ENCODE assay signal across 14 cellular contexts in genomic region chr21:34528131-34528561, GRCh38. TPM values are rescaled to one million over a fixed set of nuclear protein-coding genes. Genes with fewer than 3 reads are reported as not detected.
DNase-seq lines count a peak whose midpoint lies in the region; ATAC-seq and TF ChIP-seq lines count a peak whose summit lies in the region.
"Had no signal": no experiment of that assay in that cellular context is flagged by ENCODE, and none has a peak within 500 bp of the region (broad histone marks: within the 10 kb centered on the region; RNA-seq: fewer than 3 reads in every experiment).

No MANE protein-coding gene starts in this region.

- H3K27me3 ChIP-seq in ACC112 (ENCODE audit: insufficient read depth, low read length) (no peaks in the 10 kb centered on the region), IMR-90 (ENCODE audit: control insufficient read depth, insufficient read depth, low read length) (no peaks in the 10 kb centered on the region), osteoblast (ENCODE audit: insufficient read depth, low read length) (no peaks in the 10 kb centered on the region)
- H3K27me3 ChIP-seq: tibial nerve had no signal

- DNase-seq in IMR-90 = peak; percentile 51
- peak; percentile 47 for DNase-seq in fibroblast of gingiva (ENCODE audit: low read depth)
- no peak for DNase-seq in osteoblast (ENCODE audit: insufficient read length, low spot score, missing footprints)
- DNase-seq in NCI-H1417 treated with DMSO at 0.1 percent for 48 hours (lab: John Stamatoyannopoulos, UW) = no peak
- DNase-seq in globus pallidus (ENCODE audit: low spot score) = no peak
- DNase-seq: activated CD8-positive, alpha-beta T cell treated with anti-CD3 and anti-CD28 coated beads for 36 hours; activated naive CD4-positive, alpha-beta T cell treated with Interleukin-2 at 50 U/mL for 16 hours; DND-41; hypothalamus; nucleus accumbens had no signal

- H3K9ac ChIP-seq in IMR-90 (ENCODE audit: low read depth, low read length) = no peak overlapping the region

- H3K79me1 ChIP-seq in IMR-90 (ENCODE audit: low read depth in 1 of 2, low read length in 2 of 2) = peaks cover 3 to 40% of the 10 kb centered on the region in 2 experiments; a peak in 3 of 4 replicates

- TF ChIP-seq RAD21 in IMR-90 (IDR thresholded peaks at IDR 0.05; ENCODE audit: low read length) = no peak

- TF ChIP-seq POLR2A in IMR-90 (IDR thresholded peaks at IDR 0.05; ENCODE audit: low read depth, low read length) = no peak

- no peak overlapping the region; the same call in 1 of the 2 replicates for H4K5ac ChIP-seq in IMR-90 (ENCODE audit: low read depth, low read length)

- H3K4me3 ChIP-seq in ACC112 (ENCODE audit: low read depth, low read length) (no peak overlapping the region), IMR-90 (ENCODE audit: insufficient read depth, low read depth, low read length) (no peak overlapping the region), osteoblast (ENCODE audit: insufficient read depth, low read length) (no peak overlapping the region)
- H3K4me3 ChIP-seq: tibial nerve had no signal

- H2BK20ac ChIP-seq in IMR-90 (ENCODE audit: low read depth, low read length) = peak overlapping the region; percentile 90

- H3K14ac ChIP-seq in IMR-90 (replicated peaks; ENCODE audit: low read depth, low read length) = peak overlapping the region; percentile 53

- H3K4me1 ChIP-seq in ACC112 (ENCODE audit: control insufficient read depth, insufficient read depth, low read length, unreplicated experiment) = peaks cover 23% of the 10 kb centered on the region
- H3K4me1 ChIP-seq in IMR-90 (ENCODE audit: control insufficient read depth, insufficient read depth, low read length) = peaks cover 6% of the 10 kb centered on the region
- H3K4me1 ChIP-seq in osteoblast (ENCODE audit: insufficient read depth, low read length) = peaks cover 43% of the 10 kb centered on the region

- no CpG with 5 or more reads among the region's 3 CpGs for WGBS in IMR-90 (ENCODE audit: extremely low coverage in 2 of 2, insufficient read length in 1 of 2), 2 experiments

- H3K18ac ChIP-seq in IMR-90 (ENCODE audit: low read depth, low read length) = peak overlapping the region; percentile 74

- peaks cover 3% of the 10 kb centered on the region; the same call in 1 of the 2 replicates for H3K9me1 ChIP-seq in IMR-90 (ENCODE audit: insufficient read depth, low read length)

- peak overlapping the region; percentile 86 for H2AK5ac ChIP-seq in IMR-90 (ENCODE audit: low read depth, low read length)

- H3K27ac ChIP-seq in ACC112 (ENCODE audit: low read depth, low read length) (peak overlapping the region; percentile 94), IMR-90 (ENCODE audit: insufficient read depth, low read length) (0 out of 2 replicates have a peak overlapping the region, but pooled peaks have one; percentile 1), osteoblast (ENCODE audit: low read depth, low read length) (peak overlapping the region; percentile 89)

- H2BK15ac ChIP-seq in IMR-90 (ENCODE audit: low read depth, low read length) = peak overlapping the region; percentile 97

- peak overlapping the region; percentile 44; the same call in 1 of the 2 replicates for H3K23ac ChIP-seq in IMR-90 (ENCODE audit: low read depth, low read length)

- ATAC-seq in IMR-90 (ENCODE audit: low read depth) (no peak), HG02678 (IDR thresholded peaks at IDR 0.05; ENCODE audit: unreplicated experiment) (no peak), GM18519 (IDR thresholded peaks at IDR 0.05; ENCODE audit: low FRiP score, unreplicated experiment) (no peak)
- ATAC-seq: activated CD8-positive, alpha-beta T cell treated with anti-CD3 and anti-CD28 coated beads for 36 hours had no signal

- H2AFZ ChIP-seq in ACC112 (ENCODE audit: low read length, unreplicated experiment) (no peak overlapping the region), IMR-90 (replicated peaks; ENCODE audit: low read length, poor library complexity) (peak overlapping the region; percentile 27), osteoblast (ENCODE audit: low read length) (no peak overlapping the region)

- peak overlapping the region; percentile 20; the same call in 1 of the 2 replicates for H3K56ac ChIP-seq in IMR-90 (ENCODE audit: extremely low read depth, insufficient read depth, low read length)

- in situ Hi-C loops in IMR-90 (cut with MboI; ENCODE audit: low sequenced_read_pairs) = no loop called here

- H4K91ac ChIP-seq in IMR-90 (ENCODE audit: insufficient read depth, low read depth, low read length) = peak overlapping the region; percentile 31

- no peak for TF ChIP-seq CTCF in IMR-90 (conservative IDR thresholded peaks at IDR 0.05; ENCODE audit: low read depth, low read length)
- no peak for TF ChIP-seq CTCF in osteoblast (IDR thresholded peaks at IDR 0.05; ENCODE audit: extremely low read depth, low read depth, low read length)

- no peak overlapping the region for H2AK9ac ChIP-seq in IMR-90 (replicated peaks; ENCODE audit: low read depth, low read length, poor library complexity)

- H2BK120ac ChIP-seq in IMR-90 (ENCODE audit: low read depth, low read length) = peak overlapping the region; percentile 80

- dilution Hi-C loops in IMR-90 (cut with HindIII; ENCODE audit: low sequenced_read_pairs, unreplicated experiment) = no loop called here

- CTCF ChIA-PET in IMR-90 (lab: Yijun Ruan, JAX) = no interaction called here

- peak overlapping the region; percentile 72 for H2BK5ac ChIP-seq in IMR-90 (ENCODE audit: low read depth, low read length, poor library complexity, severe bottlenecking)

- H3K79me2 ChIP-seq in ACC112 (ENCODE audit: control insufficient read depth, insufficient read depth, low read length, unreplicated experiment) (peaks cover 26% of the 10 kb centered on the region), osteoblast (ENCODE audit: insufficient read depth, low read length) (peaks cover 21% of the 10 kb centered on the region)

- H4K8ac ChIP-seq in IMR-90 (ENCODE audit: low read depth in 2 of 2, low read length in 2 of 2) = peak overlapping the region; percentile 47 to 55; a peak in 3 of 4 replicates

- H3K9me3 ChIP-seq in IMR-90 (ENCODE audit: control insufficient read depth, insufficient read depth, low read length) (no peaks in the 10 kb centered on the region), osteoblast (ENCODE audit: low read depth, low read length) (no peaks in the 10 kb centered on the region)
- H3K9me3 ChIP-seq: tibial nerve had no signal

- BruUV-seq in IMR-90 (replicated peaks; lab: Mats Ljungman, UMichigan) = no TSS peak

- POLR2A ChIA-PET in IMR-90 (lab: Charles Lee; ENCODE audit: unreplicated experiment) = no interaction called here

- peaks cover 13% of the 10 kb centered on the region for H4K20me1 ChIP-seq in IMR-90 (ENCODE audit: insufficient read depth, low read length)
- peaks cover 2% of the 10 kb centered on the region for H4K20me1 ChIP-seq in osteoblast (ENCODE audit: insufficient read depth, low read length)

- no peaks in the 10 kb centered on the region for H3K36me3 ChIP-seq in ACC112 (ENCODE audit: insufficient read depth, low read length)
- H3K36me3 ChIP-seq in IMR-90 (ENCODE audit: control insufficient read depth, insufficient read depth, low read length) = peaks cover 3% of the 10 kb centered on the region
- peaks cover 8% of the 10 kb centered on the region for H3K36me3 ChIP-seq in osteoblast (ENCODE audit: insufficient read depth, low read length)
- H3K36me3 ChIP-seq: tibial nerve had no signal

- peak overlapping the region; percentile 77 for H3K4ac ChIP-seq in IMR-90 (ENCODE audit: low read depth, low read length)

- intact Hi-C loops in IMR-90 (cut with micrococcal nuclease) = loop anchor here (5.0 kb wide), 1 partner anchor 74 kb away; no protein-coding TSS in a partner anchor

- H3K4me2 ChIP-seq in IMR-90 (ENCODE audit: low read depth, low read length) (no peak overlapping the region; the same call in 1 of the 2 replicates), osteoblast (ENCODE audit: insufficient read depth, low read length) (peak overlapping the region; percentile 93)

TF ChIP-seq in IMR-90, 13 proteins besides CTCF, POLR2A, EP300 and RAD21:
- TF ChIP-seq CEBPB (IDR thresholded peaks at IDR 0.05; ENCODE audit: low read depth, low read length) = peak; percentile 16; the same call in 1 of the 2 replicates
- no peak for TF ChIP-seq BHLHE40 (IDR thresholded peaks at IDR 0.05; ENCODE audit: low read depth, low read length)

RNA-seq across cellular contexts. Expression of gene KCNE1, which starts 16.1 kb away (rescaled TPM):
- total RNA-seq in IMR-90 (2012; rRNA removed) (0.83 and 0.90 TPM in 2 replicates), osteoblast (0.29 and 0.72 TPM in 2 replicates)
- 0.37 and 0.46 TPM in 2 replicates for polyA plus RNA-seq in IMR-90 (2012; rRNA removed)
- polyA plus RNA-seq in IMR-90 (2012; cell fraction: cytosol; rRNA removed) = 0.22 and 0.25 TPM in 2 replicates
- polyA plus RNA-seq in IMR-90 (2012; cell fraction: nucleus; rRNA removed; ENCODE audit: low replicate concordance) = 0.92 and 1.2 TPM in 2 replicates
- total RNA-seq: activated CD8-positive, alpha-beta T cell treated with anti-CD3 and anti-CD28 coated beads for 36 hours had no signal

Comparison
In these comparisons a context has a peak if more than half of its experiments do, and no peak if none do; other contexts are left out.
1. H3K27ac ChIP-seq: peak in every context shown above with its lines; median percentile 94 in ACC112; 89 in osteoblast; 1 in IMR-90.
2. DNase-seq: peak in IMR-90 (single experiment) and fibroblast of gingiva (single experiment); none in osteoblast (single experiment), NCI-H1417 treated with DMSO at 0.1 percent for 48 hours (single experiment) and globus pallidus (single experiment).